Comparison of ENCODE assay signal across 1 cellular context in the genomic region with DNA sequence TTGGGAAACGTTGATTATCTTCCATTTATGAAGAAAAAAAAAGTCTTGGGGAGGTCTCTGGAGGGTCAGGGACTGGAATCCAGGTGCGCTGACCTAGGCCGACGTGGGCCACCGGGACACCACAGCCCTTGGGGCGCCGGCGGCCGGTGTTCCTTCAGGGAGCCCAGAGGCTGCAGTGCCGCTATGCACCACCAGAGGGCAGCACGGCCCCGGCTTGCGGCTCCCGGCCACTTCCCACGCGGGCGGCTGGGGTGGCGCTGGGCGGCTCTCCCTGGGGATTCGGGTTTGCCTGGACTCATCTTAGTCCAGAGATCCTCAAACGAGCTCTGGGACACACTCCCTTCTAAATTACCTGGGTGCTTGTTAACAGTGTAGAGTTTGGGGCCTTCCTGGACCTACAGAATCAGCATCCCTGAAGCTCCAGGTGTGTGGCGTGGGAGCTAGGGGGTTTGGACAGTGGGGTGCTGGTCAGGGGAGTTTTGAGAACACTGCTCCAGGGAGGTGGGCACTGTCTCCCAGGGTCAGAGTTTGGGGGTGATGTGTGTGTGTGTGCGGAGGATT.
TF ChIP-seq lines count a peak whose summit lies in the region.

No MANE protein-coding gene starts in this region.

TF ChIP-seq in HepG2, 621 proteins besides CTCF, POLR2A, EP300 and RAD21 (continued from another document and continues in another):
- TF ChIP-seq SMC3 (IDR thresholded peaks at IDR 0.05; ENCODE audit: low read length), result peak; percentile 69; the same call in 1 of the 2 replicates
- TF ChIP-seq KLF16 (CRISPR knock-in tag; IDR thresholded peaks at IDR 0.05), result no peak
- TF ChIP-seq, protein P1, sequence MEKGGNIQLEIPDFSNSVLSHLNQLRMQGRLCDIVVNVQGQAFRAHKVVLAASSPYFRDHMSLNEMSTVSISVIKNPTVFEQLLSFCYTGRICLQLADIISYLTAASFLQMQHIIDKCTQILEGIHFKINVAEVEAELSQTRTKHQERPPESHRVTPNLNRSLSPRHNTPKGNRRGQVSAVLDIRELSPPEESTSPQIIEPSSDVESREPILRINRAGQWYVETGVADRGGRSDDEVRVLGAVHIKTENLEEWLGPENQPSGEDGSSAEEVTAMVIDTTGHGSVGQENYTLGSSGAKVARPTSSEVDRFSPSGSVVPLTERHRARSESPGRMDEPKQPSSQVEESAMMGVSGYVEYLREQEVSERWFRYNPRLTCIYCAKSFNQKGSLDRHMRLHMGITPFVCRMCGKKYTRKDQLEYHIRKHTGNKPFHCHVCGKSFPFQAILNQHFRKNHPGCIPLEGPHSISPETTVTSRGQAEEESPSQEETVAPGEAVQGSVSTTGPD (CRISPR knock-in tag; IDR thresholded peaks at IDR 0.05), result no peak
- peak; percentile 35; the same call in 1 of the 2 replicates for TF ChIP-seq HOXA3 (CRISPR knock-in tag; IDR thresholded peaks at IDR 0.05)
- TF ChIP-seq, protein P2, sequence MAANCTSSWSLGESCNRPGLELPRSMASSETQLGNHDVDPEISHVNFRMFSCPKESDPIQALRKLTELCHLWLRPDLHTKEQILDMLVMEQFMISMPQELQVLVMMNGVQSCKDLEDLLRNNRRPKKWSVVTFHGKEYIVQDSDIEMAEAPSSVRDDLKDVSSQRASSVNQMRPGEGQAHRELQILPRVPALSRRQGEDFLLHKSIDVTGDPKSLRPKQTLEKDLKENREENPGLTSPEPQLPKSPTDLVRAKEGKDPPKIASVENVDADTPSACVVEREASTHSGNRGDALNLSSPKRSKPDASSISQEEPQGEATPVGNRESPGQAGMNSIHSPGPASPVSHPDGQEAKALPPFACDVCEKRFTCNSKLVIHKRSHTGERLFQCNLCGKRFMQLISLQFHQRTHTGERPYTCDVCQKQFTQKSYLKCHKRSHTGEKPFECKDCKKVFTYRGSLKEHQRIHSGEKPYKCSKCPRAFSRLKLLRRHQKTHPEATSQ (CRISPR knock-in tag; IDR thresholded peaks at IDR 0.05; ENCODE audit: borderline replicate concordance), result no peak
- TF ChIP-seq PHF21A (CRISPR knock-in tag; IDR thresholded peaks at IDR 0.05), result no peak
- TF ChIP-seq ZNF766 (CRISPR knock-in tag; IDR thresholded peaks at IDR 0.05; ENCODE audit: borderline replicate concordance), result no peak
- TF ChIP-seq ARHGAP35 (CRISPR knock-in tag; IDR thresholded peaks at IDR 0.05; ENCODE audit: borderline replicate concordance), result no peak
- TF ChIP-seq, protein P3, sequence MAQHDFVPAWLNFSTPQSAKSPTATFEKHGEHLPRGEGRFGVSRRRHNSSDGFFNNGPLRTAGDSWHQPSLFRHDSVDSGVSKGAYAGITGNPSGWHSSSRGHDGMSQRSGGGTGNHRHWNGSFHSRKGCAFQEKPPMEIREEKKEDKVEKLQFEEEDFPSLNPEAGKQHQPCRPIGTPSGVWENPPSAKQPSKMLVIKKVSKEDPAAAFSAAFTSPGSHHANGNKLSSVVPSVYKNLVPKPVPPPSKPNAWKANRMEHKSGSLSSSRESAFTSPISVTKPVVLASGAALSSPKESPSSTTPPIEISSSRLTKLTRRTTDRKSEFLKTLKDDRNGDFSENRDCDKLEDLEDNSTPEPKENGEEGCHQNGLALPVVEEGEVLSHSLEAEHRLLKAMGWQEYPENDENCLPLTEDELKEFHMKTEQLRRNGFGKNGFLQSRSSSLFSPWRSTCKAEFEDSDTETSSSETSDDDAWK (CRISPR knock-in tag; IDR thresholded peaks at IDR 0.05), result no peak
- no peak for TF ChIP-seq CHD4 (IDR thresholded peaks at IDR 0.05; ENCODE audit: borderline replicate concordance, low read length)
- no peak for TF ChIP-seq ZNF121 (CRISPR knock-in tag; IDR thresholded peaks at IDR 0.05)
- TF ChIP-seq, protein P4, sequence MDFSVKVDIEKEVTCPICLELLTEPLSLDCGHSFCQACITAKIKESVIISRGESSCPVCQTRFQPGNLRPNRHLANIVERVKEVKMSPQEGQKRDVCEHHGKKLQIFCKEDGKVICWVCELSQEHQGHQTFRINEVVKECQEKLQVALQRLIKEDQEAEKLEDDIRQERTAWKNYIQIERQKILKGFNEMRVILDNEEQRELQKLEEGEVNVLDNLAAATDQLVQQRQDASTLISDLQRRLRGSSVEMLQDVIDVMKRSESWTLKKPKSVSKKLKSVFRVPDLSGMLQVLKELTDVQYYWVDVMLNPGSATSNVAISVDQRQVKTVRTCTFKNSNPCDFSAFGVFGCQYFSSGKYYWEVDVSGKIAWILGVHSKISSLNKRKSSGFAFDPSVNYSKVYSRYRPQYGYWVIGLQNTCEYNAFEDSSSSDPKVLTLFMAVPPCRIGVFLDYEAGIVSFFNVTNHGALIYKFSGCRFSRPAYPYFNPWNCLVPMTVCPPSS (IDR thresholded peaks at IDR 0.05), result no peak
- no peak for TF ChIP-seq ETV5 (CRISPR knock-in tag; IDR thresholded peaks at IDR 0.05; ENCODE audit: borderline replicate concordance)
- no peak for TF ChIP-seq ZNF75D (CRISPR knock-in tag; IDR thresholded peaks at IDR 0.05; ENCODE audit: borderline replicate concordance)
- TF ChIP-seq, protein P5, sequence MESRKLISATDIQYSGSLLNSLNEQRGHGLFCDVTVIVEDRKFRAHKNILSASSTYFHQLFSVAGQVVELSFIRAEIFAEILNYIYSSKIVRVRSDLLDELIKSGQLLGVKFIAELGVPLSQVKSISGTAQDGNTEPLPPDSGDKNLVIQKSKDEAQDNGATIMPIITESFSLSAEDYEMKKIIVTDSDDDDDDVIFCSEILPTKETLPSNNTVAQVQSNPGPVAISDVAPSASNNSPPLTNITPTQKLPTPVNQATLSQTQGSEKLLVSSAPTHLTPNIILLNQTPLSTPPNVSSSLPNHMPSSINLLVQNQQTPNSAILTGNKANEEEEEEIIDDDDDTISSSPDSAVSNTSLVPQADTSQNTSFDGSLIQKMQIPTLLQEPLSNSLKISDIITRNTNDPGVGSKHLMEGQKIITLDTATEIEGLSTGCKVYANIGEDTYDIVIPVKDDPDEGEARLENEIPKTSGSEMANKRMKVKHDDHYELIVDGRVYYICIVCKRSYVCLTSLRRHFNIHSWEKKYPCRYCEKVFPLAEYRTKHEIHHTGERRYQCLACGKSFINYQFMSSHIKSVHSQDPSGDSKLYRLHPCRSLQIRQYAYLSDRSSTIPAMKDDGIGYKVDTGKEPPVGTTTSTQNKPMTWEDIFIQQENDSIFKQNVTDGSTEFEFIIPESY (CRISPR knock-in tag; IDR thresholded peaks at IDR 0.05), result no peak
- TF ChIP-seq HNRNPLL (IDR thresholded peaks at IDR 0.05; ENCODE audit: low read depth, low read length, poor library complexity, severe bottlenecking), result peak; percentile 61
- no peak for TF ChIP-seq DPF2 (CRISPR knock-in tag; IDR thresholded peaks at IDR 0.05; ENCODE audit: borderline replicate concordance, low read depth)
- TF ChIP-seq HMGA1 (CRISPR knock-in tag; conservative IDR thresholded peaks at IDR 0.05), result no peak
- TF ChIP-seq, protein P6, sequence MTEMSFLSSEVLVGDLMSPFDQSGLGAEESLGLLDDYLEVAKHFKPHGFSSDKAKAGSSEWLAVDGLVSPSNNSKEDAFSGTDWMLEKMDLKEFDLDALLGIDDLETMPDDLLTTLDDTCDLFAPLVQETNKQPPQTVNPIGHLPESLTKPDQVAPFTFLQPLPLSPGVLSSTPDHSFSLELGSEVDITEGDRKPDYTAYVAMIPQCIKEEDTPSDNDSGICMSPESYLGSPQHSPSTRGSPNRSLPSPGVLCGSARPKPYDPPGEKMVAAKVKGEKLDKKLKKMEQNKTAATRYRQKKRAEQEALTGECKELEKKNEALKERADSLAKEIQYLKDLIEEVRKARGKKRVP (CRISPR knock-in tag; IDR thresholded peaks at IDR 0.05), result peak in 1 of 2 experiments; percentile 18; a peak in 1 of 4 replicates
- TF ChIP-seq, protein P7, sequence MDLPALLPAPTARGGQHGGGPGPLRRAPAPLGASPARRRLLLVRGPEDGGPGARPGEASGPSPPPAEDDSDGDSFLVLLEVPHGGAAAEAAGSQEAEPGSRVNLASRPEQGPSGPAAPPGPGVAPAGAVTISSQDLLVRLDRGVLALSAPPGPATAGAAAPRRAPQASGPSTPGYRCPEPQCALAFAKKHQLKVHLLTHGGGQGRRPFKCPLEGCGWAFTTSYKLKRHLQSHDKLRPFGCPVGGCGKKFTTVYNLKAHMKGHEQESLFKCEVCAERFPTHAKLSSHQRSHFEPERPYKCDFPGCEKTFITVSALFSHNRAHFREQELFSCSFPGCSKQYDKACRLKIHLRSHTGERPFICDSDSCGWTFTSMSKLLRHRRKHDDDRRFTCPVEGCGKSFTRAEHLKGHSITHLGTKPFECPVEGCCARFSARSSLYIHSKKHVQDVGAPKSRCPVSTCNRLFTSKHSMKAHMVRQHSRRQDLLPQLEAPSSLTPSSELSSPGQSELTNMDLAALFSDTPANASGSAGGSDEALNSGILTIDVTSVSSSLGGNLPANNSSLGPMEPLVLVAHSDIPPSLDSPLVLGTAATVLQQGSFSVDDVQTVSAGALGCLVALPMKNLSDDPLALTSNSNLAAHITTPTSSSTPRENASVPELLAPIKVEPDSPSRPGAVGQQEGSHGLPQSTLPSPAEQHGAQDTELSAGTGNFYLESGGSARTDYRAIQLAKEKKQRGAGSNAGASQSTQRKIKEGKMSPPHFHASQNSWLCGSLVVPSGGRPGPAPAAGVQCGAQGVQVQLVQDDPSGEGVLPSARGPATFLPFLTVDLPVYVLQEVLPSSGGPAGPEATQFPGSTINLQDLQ (CRISPR knock-in tag; IDR thresholded peaks at IDR 0.05), result no peak
- TF ChIP-seq ZNF607 (CRISPR knock-in tag; IDR thresholded peaks at IDR 0.05; ENCODE audit: borderline replicate concordance), result peak; percentile 31; the same call in 1 of the 2 replicates
- peak; percentile 76 for TF ChIP-seq TAF15 (IDR thresholded peaks at IDR 0.05; ENCODE audit: low read depth, low read length, poor library complexity, severe bottlenecking)
- no peak for TF ChIP-seq MIER3 (CRISPR knock-in tag; IDR thresholded peaks at IDR 0.05; ENCODE audit: borderline replicate concordance)
- TF ChIP-seq FOXK1 (CRISPR knock-in tag; IDR thresholded peaks at IDR 0.05; ENCODE audit: borderline replicate concordance, low read depth), result no peak
- TF ChIP-seq, protein P8, sequence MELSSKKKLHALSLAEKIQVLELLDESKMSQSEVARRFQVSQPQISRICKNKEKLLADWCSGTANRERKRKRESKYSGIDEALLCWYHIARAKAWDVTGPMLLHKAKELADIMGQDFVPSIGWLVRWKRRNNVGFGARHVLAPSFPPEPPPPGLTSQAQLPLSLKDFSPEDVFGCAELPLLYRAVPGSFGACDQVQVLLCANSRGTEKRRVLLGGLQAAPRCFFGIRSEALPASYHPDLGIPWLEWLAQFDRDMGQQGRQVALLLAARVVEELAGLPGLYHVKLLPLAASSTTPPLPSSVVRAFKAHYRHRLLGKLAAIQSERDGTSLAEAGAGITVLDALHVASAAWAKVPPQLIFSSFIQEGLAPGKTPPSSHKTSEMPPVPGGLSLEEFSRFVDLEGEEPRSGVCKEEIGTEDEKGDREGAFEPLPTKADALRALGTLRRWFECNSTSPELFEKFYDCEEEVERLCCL (CRISPR knock-in tag; IDR thresholded peaks at IDR 0.05; ENCODE audit: borderline replicate concordance), result no peak
- no peak for TF ChIP-seq PCBP2 (optimal IDR thresholded peaks at IDR 0.05; ENCODE audit: low read depth, low read length, poor library complexity, severe bottlenecking)
- TF ChIP-seq MBD4 (IDR thresholded peaks at IDR 0.05; ENCODE audit: borderline replicate concordance, low read length), result no peak
- TF ChIP-seq, protein P9, sequence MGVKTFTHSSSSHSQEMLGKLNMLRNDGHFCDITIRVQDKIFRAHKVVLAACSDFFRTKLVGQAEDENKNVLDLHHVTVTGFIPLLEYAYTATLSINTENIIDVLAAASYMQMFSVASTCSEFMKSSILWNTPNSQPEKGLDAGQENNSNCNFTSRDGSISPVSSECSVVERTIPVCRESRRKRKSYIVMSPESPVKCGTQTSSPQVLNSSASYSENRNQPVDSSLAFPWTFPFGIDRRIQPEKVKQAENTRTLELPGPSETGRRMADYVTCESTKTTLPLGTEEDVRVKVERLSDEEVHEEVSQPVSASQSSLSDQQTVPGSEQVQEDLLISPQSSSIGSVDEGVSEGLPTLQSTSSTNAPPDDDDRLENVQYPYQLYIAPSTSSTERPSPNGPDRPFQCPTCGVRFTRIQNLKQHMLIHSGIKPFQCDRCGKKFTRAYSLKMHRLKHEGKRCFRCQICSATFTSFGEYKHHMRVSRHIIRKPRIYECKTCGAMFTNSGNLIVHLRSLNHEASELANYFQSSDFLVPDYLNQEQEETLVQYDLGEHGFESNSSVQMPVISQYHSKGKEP (CRISPR knock-in tag; IDR thresholded peaks at IDR 0.05), result no peak
- no peak for TF ChIP-seq NR3C1 (CRISPR knock-in tag; IDR thresholded peaks at IDR 0.05)
- no peak for TF ChIP-seq ZSCAN12 (CRISPR knock-in tag; IDR thresholded peaks at IDR 0.05)
- no peak for TF ChIP-seq KLF12 (CRISPR knock-in tag; IDR thresholded peaks at IDR 0.05; ENCODE audit: borderline replicate concordance)
- no peak for TF ChIP-seq ZNF180 (CRISPR knock-in tag; IDR thresholded peaks at IDR 0.05; ENCODE audit: borderline replicate concordance, low read depth)
- TF ChIP-seq, protein P10, sequence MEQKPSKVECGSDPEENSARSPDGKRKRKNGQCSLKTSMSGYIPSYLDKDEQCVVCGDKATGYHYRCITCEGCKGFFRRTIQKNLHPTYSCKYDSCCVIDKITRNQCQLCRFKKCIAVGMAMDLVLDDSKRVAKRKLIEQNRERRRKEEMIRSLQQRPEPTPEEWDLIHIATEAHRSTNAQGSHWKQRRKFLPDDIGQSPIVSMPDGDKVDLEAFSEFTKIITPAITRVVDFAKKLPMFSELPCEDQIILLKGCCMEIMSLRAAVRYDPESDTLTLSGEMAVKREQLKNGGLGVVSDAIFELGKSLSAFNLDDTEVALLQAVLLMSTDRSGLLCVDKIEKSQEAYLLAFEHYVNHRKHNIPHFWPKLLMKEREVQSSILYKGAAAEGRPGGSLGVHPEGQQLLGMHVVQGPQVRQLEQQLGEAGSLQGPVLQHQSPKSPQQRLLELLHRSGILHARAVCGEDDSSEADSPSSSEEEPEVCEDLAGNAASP (CRISPR knock-in tag; IDR thresholded peaks at IDR 0.05; ENCODE audit: borderline replicate concordance), result peak; percentile 45; the same call in 1 of the 2 replicates
- TF ChIP-seq ZNF670 (CRISPR knock-in tag; IDR thresholded peaks at IDR 0.05; ENCODE audit: borderline replicate concordance), result 0 out of 2 replicates have a peak, but pooled peaks have one; percentile 60
